17 cellular contexts compared by ENCODE assay signal in genomic region chr17:2551493-2551892, GRCh38.
"Had no signal": no experiment of that assay in that cellular context is flagged by ENCODE, and none has a peak within 500 bp of the region (broad histone marks: within the 10 kb centered on the region; RNA-seq: fewer than 3 reads in every experiment).

No MANE protein-coding gene starts in this region.

- DNase-seq: activated CD4-positive, alpha-beta T cell treated with anti-CD3 and anti-CD28 coated beads for 1 hour; activated CD4-positive, alpha-beta T cell treated with anti-CD3 and anti-CD28 coated beads, Interleukin-2, amount 50 U/mL, for 48 hours; activated gamma-delta T cell treated with Interleukin-2 at 50 U/mL for 16 hours; activated naive CD8-positive, alpha-beta T cell treated with anti-CD3 and anti-CD28 coated beads, Interleukin-2, amount 10 ng/mL, durations not matched to agents 7 days and 5 days; activated T-cell treated with anti-CD3 and anti-CD28 coated beads, Interleukin-2, amount 50 U/mL, for 48 hours; aorta; esophagus squamous epithelium; foreskin fibroblast; mucosa of descending colon; stomach; SW 1271 had no signal

- H3K9ac ChIP-seq: parathyroid adenoma had no signal

- H3K9me3 Mint-ChIP-seq: activated naive CD8-positive, alpha-beta T cell treated with anti-CD3 and anti-CD28 coated beads, Interleukin-2, amount 10 ng/mL, durations not matched to agents 7 days and 5 days; T-helper 2 cell treated with Interferon-gamma antibody and Interleukin-4, amounts not matched to agents 5 μg/mL and 100 μg/mL, for 36 hours had no signal

- H2AFZ ChIP-seq: parathyroid adenoma had no signal

- H3K4me1 Mint-ChIP-seq: activated naive CD8-positive, alpha-beta T cell treated with anti-CD3 and anti-CD28 coated beads, Interleukin-2, amount 10 ng/mL, durations not matched to agents 7 days and 5 days had no signal

- H3K4me3 Mint-ChIP-seq: activated naive CD8-positive, alpha-beta T cell treated with anti-CD3 and anti-CD28 coated beads, Interleukin-2, amount 10 ng/mL, durations not matched to agents 7 days and 5 days; T-helper 2 cell treated with Interferon-gamma antibody and Interleukin-4, amounts not matched to agents 5 μg/mL and 100 μg/mL, for 36 hours had no signal

- H3K27ac ChIP-seq: breast epithelium, esophagus squamous epithelium, parathyroid adenoma, skin epidermis, stomach, thoracic aorta had no signal

- H3K27me3 ChIP-seq: breast epithelium had no signal

- H3K79me2 ChIP-seq: parathyroid adenoma had no signal

- H3K9me3 ChIP-seq: breast epithelium, esophagus squamous epithelium, mucosa of descending colon, thoracic aorta had no signal

- H3K36me3 Mint-ChIP-seq: activated naive CD8-positive, alpha-beta T cell treated with anti-CD3 and anti-CD28 coated beads, Interleukin-2, amount 10 ng/mL, durations not matched to agents 7 days and 5 days had no signal

- H3K4me3 ChIP-seq: breast epithelium, esophagus squamous epithelium, lung, mucosa of descending colon, skin epidermis, stomach, thoracic aorta had no signal

- ATAC-seq: mucosa of descending colon had no signal

- H3K27ac Mint-ChIP-seq: activated naive CD8-positive, alpha-beta T cell treated with anti-CD3 and anti-CD28 coated beads, Interleukin-2, amount 10 ng/mL, durations not matched to agents 7 days and 5 days; T-helper 2 cell treated with Interferon-gamma antibody and Interleukin-4, amounts not matched to agents 5 μg/mL and 100 μg/mL, for 36 hours had no signal

- H3K4me1 ChIP-seq: breast epithelium, parathyroid adenoma had no signal

- H3K36me3 ChIP-seq: breast epithelium, esophagus squamous epithelium, stomach, thoracic aorta had no signal
